ENCODE assay signal across 13 cellular contexts in the genomic region with DNA sequence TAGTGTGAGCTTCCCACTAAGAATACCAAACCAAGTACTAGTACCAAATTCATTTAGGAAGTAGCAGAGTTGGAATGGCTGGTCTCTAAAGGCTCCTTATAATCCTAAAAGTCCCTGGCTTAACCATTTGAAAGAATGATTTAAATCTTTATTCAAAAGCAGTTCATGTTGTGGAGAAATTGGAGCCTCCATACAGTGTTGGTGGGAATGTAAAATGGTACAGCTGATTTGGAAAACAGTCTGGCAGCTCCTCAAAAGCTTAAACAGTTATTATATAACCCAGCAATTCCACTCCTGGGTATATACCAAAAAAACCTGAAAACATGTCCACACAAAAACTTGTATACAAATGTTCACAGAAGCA. TPM values are rescaled to one million over a fixed set of nuclear protein-coding genes. Genes with fewer than 3 reads are reported as not detected.
DNase-seq lines count a peak whose midpoint lies in the region; ATAC-seq, FAIRE-seq and TF ChIP-seq lines count a peak whose summit lies in the region.
"Had no signal": no experiment of that assay in that cellular context is flagged by ENCODE, and none has a peak within 500 bp of the region (broad histone marks: within the 10 kb centered on the region; RNA-seq: fewer than 3 reads in every experiment).

No MANE protein-coding gene starts in this region.

- peak overlapping the region; percentile 91 for H3K4me3 Mint-ChIP-seq in stimulated activated naive CD8-positive, alpha-beta T cell treated with anti-CD3 and anti-CD28 coated beads, Interleukin-15, Interleukin-2, amounts not matched to agents 100 ng/mL and 50 ng/mL, for 24 hours
- peak overlapping the region in 9 of 10 donors; percentile 50 to 96 (median 91) for H3K4me3 Mint-ChIP-seq in naive thymus-derived CD4-positive, alpha-beta T cell

- FAIRE-seq in GM12892 (lab: Jason Lieb, UNC): no peak
- FAIRE-seq: TTC549 had no signal

- DNase-seq in stimulated activated naive CD8-positive, alpha-beta T cell treated with anti-CD3 and anti-CD28 coated beads, Interleukin-15, Interleukin-2, amounts not matched to agents 100 U/mL and 50 U/mL, for 24 hours: no peak
- no peak for DNase-seq in choroid plexus epithelial cell (ENCODE audit: low read depth)
- no peak for DNase-seq in naive thymus-derived CD4-positive, alpha-beta T cell
- no peak for DNase-seq in stimulated activated CD4-positive, alpha-beta T cell treated with anti-CD3 and anti-CD28 coated beads, Interleukin-15, amount 100 ng/mL, for 24 hours
- DNase-seq in kidney glomerular epithelial cell (lab: John Stamatoyannopoulos, UW): no peak
- DNase-seq in GM12892 (ENCODE audit: insufficient read length): no peak
- no peak for DNase-seq in OCI-M1 (lab: John Stamatoyannopoulos, UW)
- DNase-seq: mesendoderm, NCI-H1048, NCI-H82, substantia nigra had no signal

- H3K36me3 ChIP-seq in naive thymus-derived CD4-positive, alpha-beta T cell (ENCODE audit: control insufficient read depth in 2 of 3, insufficient read depth in 3 of 3, low read length in 3 of 3): peaks cover 12 to 43% (median 28%) of the 10 kb centered on the region in 3 experiments

- no peaks in the 10 kb centered on the region for H3K9me3 Mint-ChIP-seq in stimulated activated naive CD8-positive, alpha-beta T cell treated with anti-CD3 and anti-CD28 coated beads, Interleukin-15, Interleukin-2, amounts not matched to agents 100 ng/mL and 50 ng/mL, for 24 hours
- no peaks in the 10 kb centered on the region for H3K9me3 Mint-ChIP-seq in naive thymus-derived CD4-positive, alpha-beta T cell

- H3K9me3 ChIP-seq in naive thymus-derived CD4-positive, alpha-beta T cell (ENCODE audit: control insufficient read depth in 2 of 3, low read length in 3 of 3): no peaks in the 10 kb centered on the region

- no peak for TF ChIP-seq CTCF in choroid plexus epithelial cell (conservative IDR thresholded peaks at IDR 0.05; ENCODE audit: low read depth, low read length)

- TF ChIP-seq POLR2A in GM12892 (IDR thresholded peaks at IDR 0.05; ENCODE audit: low read depth, low read length): no peak

- peak overlapping the region; percentile 72 for H3K27ac ChIP-seq in naive thymus-derived CD4-positive, alpha-beta T cell (ENCODE audit: low read depth, low read length)

- CTCF ChIA-PET in naive thymus-derived CD4-positive, alpha-beta T cell (lab: Charles Lee): interaction anchor here (1.2 to 1.6 kb wide), 3 partner anchors 10 to 73 kb away, joined by 3 to 5 read pairs (median 3); no protein-coding TSS in a partner anchor

- POLR2A ChIA-PET in naive thymus-derived CD4-positive, alpha-beta T cell (lab: Charles Lee): interaction anchor here (0.9 to 2.7 kb wide), 6 partner anchors 15 to 76 kb away, joined by 3 to 14 read pairs (median 4); partner anchors contain the start of gene RRAGA

- peak overlapping the region; percentile 82 for H3K27ac Mint-ChIP-seq in stimulated activated naive CD8-positive, alpha-beta T cell treated with anti-CD3 and anti-CD28 coated beads, Interleukin-15, Interleukin-2, amounts not matched to agents 100 ng/mL and 50 ng/mL, for 24 hours
- H3K27ac Mint-ChIP-seq in naive thymus-derived CD4-positive, alpha-beta T cell: peak overlapping the region; percentile 41 to 96 (median 87)

- no peaks in the 10 kb centered on the region for H3K27me3 ChIP-seq in naive thymus-derived CD4-positive, alpha-beta T cell (ENCODE audit: control insufficient read depth in 2 of 2, insufficient read depth in 2 of 2, low read length in 2 of 2)

- intact Hi-C loops in naive thymus-derived CD4-positive, alpha-beta T cell (cut with micrococcal nuclease): loop anchor here in 1 of 2 donors (2.0 kb wide), 1 partner anchor 284 kb away; the partner anchor contains the start of gene ACER2

- H3K27me3 Mint-ChIP-seq in stimulated activated naive CD8-positive, alpha-beta T cell treated with anti-CD3 and anti-CD28 coated beads, Interleukin-15, Interleukin-2, amounts not matched to agents 100 ng/mL and 50 ng/mL, for 24 hours: no peaks in the 10 kb centered on the region
- no peaks in the 10 kb centered on the region for H3K27me3 Mint-ChIP-seq in naive thymus-derived CD4-positive, alpha-beta T cell

- H3K4me1 ChIP-seq in naive thymus-derived CD4-positive, alpha-beta T cell (ENCODE audit: control insufficient read depth in 2 of 2, insufficient read depth in 2 of 2, low read length in 2 of 2): peaks cover 24 to 28% of the 10 kb centered on the region in 2 donors

- peak overlapping the region; percentile 91 for H3K4me3 ChIP-seq in choroid plexus epithelial cell (ENCODE audit: low read depth, low read length)
- peak overlapping the region; percentile 25 for H3K4me3 ChIP-seq in naive thymus-derived CD4-positive, alpha-beta T cell (ENCODE audit: low read length)

- H3K4me1 Mint-ChIP-seq in stimulated activated naive CD8-positive, alpha-beta T cell treated with anti-CD3 and anti-CD28 coated beads, Interleukin-15, Interleukin-2, amounts not matched to agents 100 ng/mL and 50 ng/mL, for 24 hours (ENCODE audit: low read depth): peaks cover 49% of the 10 kb centered on the region
- H3K4me1 Mint-ChIP-seq in naive thymus-derived CD4-positive, alpha-beta T cell: peaks cover 25 to 78% (median 44%) of the 10 kb centered on the region in 7 donors

- no peak for ATAC-seq in stimulated activated naive CD8-positive, alpha-beta T cell treated with anti-CD3 and anti-CD28 coated beads, Interleukin-15, Interleukin-2, amounts not matched to agents 100 U/mL and 50 U/mL, for 24 hours
- ATAC-seq in naive thymus-derived CD4-positive, alpha-beta T cell: no peak

- peaks cover 57% of the 10 kb centered on the region for H3K36me3 Mint-ChIP-seq in stimulated activated naive CD8-positive, alpha-beta T cell treated with anti-CD3 and anti-CD28 coated beads, Interleukin-15, Interleukin-2, amounts not matched to agents 100 ng/mL and 50 ng/mL, for 24 hours (ENCODE audit: low read depth)
- peaks cover 8 to 35% (median 29%) of the 10 kb centered on the region in 5 donors for H3K36me3 Mint-ChIP-seq in naive thymus-derived CD4-positive, alpha-beta T cell

RNA-seq across cellular contexts. Expression of gene PLIN2, which starts 2.9 kb away (rescaled TPM):
- 10 to 100 TPM; 43.9 to 91.9 (median 56.1) TPM for total RNA-seq in naive thymus-derived CD4-positive, alpha-beta T cell
- 100 to 1,000 TPM in 1 of 2 donors, 10 to 100 TPM in 1; 74.2 to 125 TPM for polyA plus RNA-seq in naive thymus-derived CD4-positive, alpha-beta T cell
- polyA plus RNA-seq in GM12892 (2012; ENCODE audit: missing spikeins): 78.6 TPM

RNA-seq across cellular contexts. Expression of gene HAUS6, which starts 21.7 kb away (rescaled TPM):
- total RNA-seq in naive thymus-derived CD4-positive, alpha-beta T cell: 10 to 100 TPM; 11.4 to 25.4 (median 19.6) TPM
- 1 to 10 TPM; 5.1 to 5.5 TPM for polyA plus RNA-seq in naive thymus-derived CD4-positive, alpha-beta T cell
- 15.8 TPM for polyA plus RNA-seq in GM12892 (2012; ENCODE audit: missing spikeins)
